Comparison of ENCODE assay signal across 35 cellular contexts in genomic region chr12:51401486-51401885, GRCh38. TPM values are rescaled to one million over a fixed set of nuclear protein-coding genes. Genes with fewer than 3 reads are reported as not detected.
"Had no signal": no experiment of that assay in that cellular context is flagged by ENCODE, and none has a peak within 500 bp of the region (broad histone marks: within the 10 kb centered on the region; RNA-seq: fewer than 3 reads in every experiment).

No MANE protein-coding gene starts in this region.

- H3K4me3 Mint-ChIP-seq: immature natural killer cell, memory B cell, natural killer cell, type B pancreatic cell had no signal

- H3K9me3 Mint-ChIP-seq: memory B cell, natural killer cell, type B pancreatic cell had no signal

- H3K9me3 ChIP-seq: esophagus muscularis mucosa, heart right ventricle, prostate gland, right atrium auricular region, stomach, thyroid gland had no signal

- H3K4me1 Mint-ChIP-seq: memory B cell, natural killer cell had no signal

- ATAC-seq: heart right ventricle, left ventricle myocardium superior, natural killer cell, sciatic nerve had no signal

- H3K27me3 ChIP-seq: right atrium auricular region, thyroid gland had no signal

- DNase-seq: dorsolateral prefrontal cortex; effector CD8-positive, alpha-beta T cell; foreskin melanocyte; glutamatergic neuron; heart right ventricle; hippocampal formation; immature natural killer cell; kidney glomerular epithelial cell; left ventricle myocardium superior; natural killer cell; stimulated activated CD4-positive, alpha-beta T cell treated with anti-CD3 and anti-CD28 coated beads, Interleukin-12 subunit alpha, Interleukin-12 subunit beta, amount 100 ng/mL, for 4 hours; stimulated activated CD4-positive, alpha-beta T cell treated with anti-CD3 and anti-CD28 coated beads, Interleukin-1b, Interleukin-23, amount 100 ng/mL, for 48 hours; stimulated activated CD4-positive, alpha-beta T cell treated with anti-CD3 and anti-CD28 coated beads, Interleukin-4, amount 100 ng/mL, for 1 hour; stimulated activated CD8-positive, alpha-beta memory T cell treated with anti-CD3 and anti-CD28 coated beads, Interleukin-4, amount 100 ng/mL, for 48 hours; stimulated activated naive CD4-positive, alpha-beta T cell treated with Interleukin-2 at 50 U/mL for 16 hours; stomach; thyroid gland had no signal

- H3K4me3 ChIP-seq: coronary artery, dorsolateral prefrontal cortex, esophagus muscularis mucosa, heart right ventricle, lung, prostate gland, right atrium auricular region, smooth muscle cell, stomach, thyroid gland had no signal

- H3K27ac Mint-ChIP-seq: immature natural killer cell, memory B cell, natural killer cell, type B pancreatic cell had no signal

- H3K4me2 ChIP-seq: smooth muscle cell had no signal

- FAIRE-seq: endothelial cell of umbilical vein had no signal

- H3K27ac ChIP-seq: coronary artery, esophagus muscularis mucosa, heart right ventricle, prostate gland, right atrium auricular region, thyroid gland had no signal

- H3K36me3 Mint-ChIP-seq: memory B cell, natural killer cell, type B pancreatic cell had no signal

- H3K4me1 ChIP-seq: esophagus muscularis mucosa, prostate gland, right atrium auricular region, thyroid gland had no signal

- H3K27me3 Mint-ChIP-seq: memory B cell had no signal

- H3K36me3 ChIP-seq: esophagus muscularis mucosa, heart right ventricle, prostate gland, right atrium auricular region, stomach, thyroid gland had no signal

RNA-seq across cellular contexts. Expression of gene GALNT6, which starts 10.3 kb away (rescaled TPM):
- polyA plus RNA-seq: neural cell had no signal

RNA-seq across cellular contexts. Expression of gene CELA1, which starts 55.0 kb away (rescaled TPM):
- total RNA-seq: endothelial cell of umbilical vein, epithelial cell of proximal tubule, esophagus muscularis mucosa, fibroblast of lung, heart right ventricle, left ventricle myocardium superior, lung, mononuclear cell, osteocyte, prostate gland, right atrium auricular region, sciatic nerve, smooth muscle cell, stomach, subcutaneous adipose tissue, temporal lobe, thyroid gland, urinary bladder had no signal
- polyA plus RNA-seq: endothelial cell of umbilical vein, fibroblast of lung, heart right ventricle, neural cell, smooth muscle cell, stomach, urinary bladder had no signal
